In the genomic region with DNA sequence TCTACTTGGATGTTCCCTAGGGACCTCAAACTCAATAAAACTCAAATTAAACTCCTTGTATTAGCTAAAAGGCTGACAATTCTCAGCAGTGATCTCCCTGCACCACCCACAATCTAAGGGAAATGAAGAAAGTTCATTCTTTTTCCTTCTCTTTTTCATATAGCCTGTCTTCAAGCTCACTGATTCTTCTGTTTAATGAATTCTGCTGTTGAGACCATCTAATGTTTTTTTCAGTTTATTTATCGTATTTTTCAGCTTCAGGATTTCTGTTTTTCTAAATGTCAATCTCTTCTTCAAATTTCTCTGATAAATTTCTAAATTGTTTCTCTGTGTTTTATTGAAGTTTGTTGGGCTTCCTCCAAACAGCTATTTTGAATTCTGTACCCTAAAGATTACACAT, we compare ENCODE assay signal across 34 cellular contexts. TPM values are rescaled to one million over a fixed set of nuclear protein-coding genes. Genes with fewer than 3 reads are reported as not detected.
"Had no signal": no experiment of that assay in that cellular context is flagged by ENCODE, and none has a peak within 500 bp of the region (broad histone marks: within the 10 kb centered on the region; RNA-seq: fewer than 3 reads in every experiment).

No MANE protein-coding gene starts in this region.

- H3K4me3 ChIP-seq: neural progenitor cell, ovary, psoas muscle, skin epidermis, smooth muscle cell, spleen, stomach, thoracic aorta, thyroid gland, tibial nerve, upper lobe of left lung, vagina had no signal

- H3K79me2 ChIP-seq: parathyroid adenoma had no signal

- H3K4me2 ChIP-seq: neural progenitor cell, smooth muscle cell had no signal

- FAIRE-seq: urothelium cell line had no signal

- H3K9me3 ChIP-seq: ovary, thyroid gland, upper lobe of left lung, vagina had no signal

- DNase-seq: natural killer cell; occipital lobe; ovary; posterior cingulate gyrus; psoas muscle; spleen; stimulated activated CD4-positive, alpha-beta T cell treated with anti-CD3 and anti-CD28 coated beads, Interleukin-12 subunit alpha, Interleukin-12 subunit beta, amount 100 ng/mL, for 4 hours; stimulated activated CD4-positive, alpha-beta T cell treated with anti-CD3 and anti-CD28 coated beads, Interleukin-1b, Interleukin-23, amount 100 ng/mL, for 48 hours; stimulated activated CD4-positive, alpha-beta T cell treated with anti-CD3 and anti-CD28 coated beads, Interleukin-4, amount 100 ng/mL, for 1 hour; stimulated activated CD4-positive, alpha-beta T cell treated with anti-CD3 and anti-CD28 coated beads, Interleukin-4, amount 100 ng/mL, for 4 hours; stimulated activated naive B cell treated with anti-CD40 and anti-IgM and Interleukin-4, amounts not matched to agents 10 μg/mL and 1 μg/mL and 100 μg/mL, for 72 hours; stimulated activated naive CD4-positive, alpha-beta T cell treated with Interleukin-2 at 50 U/mL for 16 hours; stomach; thyroid gland; trophoblast cell; upper lobe of left lung had no signal

- ATAC-seq: natural killer cell; psoas muscle; right cardiac atrium; sciatic nerve; stimulated activated effector memory CD8-positive, alpha-beta T cell treated with anti-CD3 and anti-CD28 coated beads, Interleukin-12 subunit alpha, Interleukin-12 subunit beta, amount 100 ng/mL, for 72 hours; stimulated activated naive B cell treated with anti-CD40 and anti-IgM and Interleukin-4, amounts not matched to agents 10 μg/mL and 1 μg/mL and 100 μg/mL, for 72 hours had no signal

- H3K4me1 ChIP-seq: neural progenitor cell, parathyroid adenoma, psoas muscle, spleen, stomach, thyroid gland, tibial nerve, upper lobe of left lung, vagina had no signal

- H3K27me3 ChIP-seq: neural progenitor cell, ovary, spleen, stomach, thyroid gland, tibial nerve, upper lobe of left lung, vagina had no signal

- H3K36me3 ChIP-seq: neural progenitor cell, ovary, stomach, thoracic aorta, thyroid gland, tibial nerve, upper lobe of left lung, vagina had no signal

- H2AFZ ChIP-seq: neural progenitor cell, parathyroid adenoma had no signal

- H3K9ac ChIP-seq: neural progenitor cell, parathyroid adenoma had no signal

- H3K27ac ChIP-seq: neural progenitor cell, ovary, parathyroid adenoma, psoas muscle, skin epidermis, spleen, stomach, thoracic aorta, thyroid gland, tibial nerve, upper lobe of left lung, vagina had no signal

RNA-seq across cellular contexts. Expression of gene CRISP2, which starts 19.8 kb away (rescaled TPM):
- total RNA-seq: natural killer cell, occipital lobe, osteoblast, progenitor cell of endocrine pancreas, psoas muscle, right cardiac atrium, sciatic nerve, smooth muscle cell, subcutaneous adipose tissue, thoracic aorta, tibial nerve, vagina had no signal
- polyA plus RNA-seq: neural cell, psoas muscle, right cardiac atrium, smooth muscle cell, spleen had no signal

RNA-seq across cellular contexts. Expression of gene CRISP3, which starts 50.7 kb away (rescaled TPM):
- total RNA-seq: natural killer cell, osteoblast, progenitor cell of endocrine pancreas, psoas muscle, renal cortical epithelial cell, right cardiac atrium, subcutaneous adipose tissue, temporal lobe, thoracic aorta, thyroid gland, tibial nerve had no signal
- polyA plus RNA-seq: neural cell, right cardiac atrium, smooth muscle cell had no signal

RNA-seq across cellular contexts. Expression of gene RHAG, which starts 56.9 kb away (rescaled TPM):
- total RNA-seq: natural killer cell, occipital lobe, osteoblast, progenitor cell of endocrine pancreas, psoas muscle, renal cortical epithelial cell, smooth muscle cell, subcutaneous adipose tissue, thoracic aorta, thyroid gland, ureter had no signal
- polyA plus RNA-seq: neural cell, ovary, smooth muscle cell had no signal
